1 cellular context compared by ENCODE assay signal in genomic region chr7:66281678-66282593, GRCh38.
TF ChIP-seq lines count a peak whose summit lies in the region.

No MANE protein-coding gene starts in this region.

TF ChIP-seq in K562, 482 proteins besides CTCF, POLR2A, EP300 and RAD21 (continued from another document):
- TF ChIP-seq TFAP4 (CRISPR knock-in tag; IDR thresholded peaks at IDR 0.05; ENCODE audit: borderline replicate concordance), result no peak
- no peak for TF ChIP-seq JUNB (CRISPR knock-in tag; conservative IDR thresholded peaks at IDR 0.05)
- TF ChIP-seq ZNF407 (IDR thresholded peaks at IDR 0.05; ENCODE audit: low read depth), result no peak
- no peak for TF ChIP-seq RBM25 (IDR thresholded peaks at IDR 0.05; ENCODE audit: low read depth, low read length, severe bottlenecking)
- TF ChIP-seq ELF1 (tag; IDR thresholded peaks at IDR 0.05), result no peak
